1 cellular context compared by ENCODE assay signal in the genomic region with DNA sequence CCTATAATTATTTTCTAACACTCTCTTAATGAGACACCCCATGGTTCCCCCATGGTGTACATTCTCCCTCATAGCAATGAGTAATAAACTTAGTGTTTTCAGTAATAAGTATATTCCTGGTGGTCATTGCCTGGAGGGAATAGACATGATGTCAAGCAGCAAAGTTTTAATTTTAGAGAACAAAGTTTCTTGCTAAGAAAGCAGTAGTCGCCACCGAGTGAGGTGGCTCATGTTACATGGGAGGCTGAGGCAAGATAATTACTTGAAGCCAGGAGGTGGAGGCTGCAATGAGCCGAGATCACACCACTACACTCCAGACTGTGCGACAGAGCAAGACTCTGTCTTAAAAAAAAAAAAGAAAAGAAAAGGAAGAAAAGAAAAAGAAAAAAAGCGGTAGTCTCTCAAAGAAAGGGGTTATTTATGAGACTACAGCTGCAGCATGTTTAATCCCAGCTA.
TF ChIP-seq lines count a peak whose summit lies in the region.

No MANE protein-coding gene starts in this region.

TF ChIP-seq in K562, 482 proteins besides CTCF, POLR2A, EP300 and RAD21 (continues in another document):
- no peak for TF ChIP-seq JUND (IDR thresholded peaks at IDR 0.05; ENCODE audit: borderline replicate concordance, low read depth, low read length)
- TF ChIP-seq JUND (tag; IDR thresholded peaks at IDR 0.05; ENCODE audit: borderline replicate concordance, low read depth, low read length): no peak; the same call in 2 of the 3 replicates
- no peak for TF ChIP-seq BRCA1 (IDR thresholded peaks at IDR 0.05)
- no peak for TF ChIP-seq BRCA1 (CRISPR knock-in tag; IDR thresholded peaks at IDR 0.05)
- no peak; the same call in 1 of the 2 replicates for TF ChIP-seq TAL1 (IDR thresholded peaks at IDR 0.05)
- TF ChIP-seq, protein P1, sequence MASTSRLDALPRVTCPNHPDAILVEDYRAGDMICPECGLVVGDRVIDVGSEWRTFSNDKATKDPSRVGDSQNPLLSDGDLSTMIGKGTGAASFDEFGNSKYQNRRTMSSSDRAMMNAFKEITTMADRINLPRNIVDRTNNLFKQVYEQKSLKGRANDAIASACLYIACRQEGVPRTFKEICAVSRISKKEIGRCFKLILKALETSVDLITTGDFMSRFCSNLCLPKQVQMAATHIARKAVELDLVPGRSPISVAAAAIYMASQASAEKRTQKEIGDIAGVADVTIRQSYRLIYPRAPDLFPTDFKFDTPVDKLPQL (IDR thresholded peaks at IDR 0.05; ENCODE audit: extremely low read depth, insufficient read length): no peak
- TF ChIP-seq SMARCE1 (IDR thresholded peaks at IDR 0.05): peak; percentile 56
- TF ChIP-seq, protein P2, sequence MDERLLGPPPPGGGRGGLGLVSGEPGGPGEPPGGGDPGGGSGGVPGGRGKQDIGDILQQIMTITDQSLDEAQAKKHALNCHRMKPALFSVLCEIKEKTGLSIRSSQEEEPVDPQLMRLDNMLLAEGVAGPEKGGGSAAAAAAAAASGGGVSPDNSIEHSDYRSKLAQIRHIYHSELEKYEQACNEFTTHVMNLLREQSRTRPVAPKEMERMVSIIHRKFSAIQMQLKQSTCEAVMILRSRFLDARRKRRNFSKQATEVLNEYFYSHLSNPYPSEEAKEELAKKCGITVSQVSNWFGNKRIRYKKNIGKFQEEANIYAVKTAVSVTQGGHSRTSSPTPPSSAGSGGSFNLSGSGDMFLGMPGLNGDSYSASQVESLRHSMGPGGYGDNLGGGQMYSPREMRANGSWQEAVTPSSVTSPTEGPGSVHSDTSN (CRISPR knock-in tag; IDR thresholded peaks at IDR 0.05; ENCODE audit: low read depth): no peak
- TF ChIP-seq, protein P2 (tag; conservative IDR thresholded peaks at IDR 0.05; ENCODE audit: low read depth): 0 out of 2 replicates have a peak, but pooled peaks have one; percentile 28
- no peak for TF ChIP-seq RHOXF2B (CRISPR knock-in tag; conservative IDR thresholded peaks at IDR 0.05)
- TF ChIP-seq BCOR (IDR thresholded peaks at IDR 0.05): peak; percentile 42; the same call in 1 of the 2 replicates
- peak; percentile 83 for TF ChIP-seq L3MBTL2 (IDR thresholded peaks at IDR 0.05)
- TF ChIP-seq PHB2 (IDR thresholded peaks at IDR 0.05; ENCODE audit: low read depth): peak; percentile 31; the same call in 1 of the 2 replicates
- TF ChIP-seq MIER1 (IDR thresholded peaks at IDR 0.05; ENCODE audit: low read depth): 0 out of 2 replicates have a peak, but pooled peaks have one; percentile 18
- TF ChIP-seq, protein P3, sequence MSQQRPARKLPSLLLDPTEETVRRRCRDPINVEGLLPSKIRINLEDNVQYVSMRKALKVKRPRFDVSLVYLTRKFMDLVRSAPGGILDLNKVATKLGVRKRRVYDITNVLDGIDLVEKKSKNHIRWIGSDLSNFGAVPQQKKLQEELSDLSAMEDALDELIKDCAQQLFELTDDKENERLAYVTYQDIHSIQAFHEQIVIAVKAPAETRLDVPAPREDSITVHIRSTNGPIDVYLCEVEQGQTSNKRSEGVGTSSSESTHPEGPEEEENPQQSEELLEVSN (IDR thresholded peaks at IDR 0.05; ENCODE audit: borderline replicate concordance in 1 of 2, extremely low read depth in 1 of 2, insufficient read depth in 1 of 2, insufficient read length in 1 of 2, low read depth in 1 of 2, low read length in 1 of 2, poor library complexity in 1 of 2, severe bottlenecking in 1 of 2): peak; percentile 19 to 49
- no peak for TF ChIP-seq ZNF3 (CRISPR knock-in tag; IDR thresholded peaks at IDR 0.05)
- TF ChIP-seq, protein P4, sequence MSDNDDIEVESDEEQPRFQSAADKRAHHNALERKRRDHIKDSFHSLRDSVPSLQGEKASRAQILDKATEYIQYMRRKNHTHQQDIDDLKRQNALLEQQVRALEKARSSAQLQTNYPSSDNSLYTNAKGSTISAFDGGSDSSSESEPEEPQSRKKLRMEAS (CRISPR knock-in tag; IDR thresholded peaks at IDR 0.05): 0 out of 2 replicates have a peak, but pooled peaks have one; percentile 31
- TF ChIP-seq PHF8 (IDR thresholded peaks at IDR 0.05; ENCODE audit: borderline replicate concordance, low read length): peak; percentile 34; the same call in 1 of the 2 replicates
- TF ChIP-seq SMARCA4 (IDR thresholded peaks at IDR 0.05): peak; percentile 72; the same call in 1 of the 2 replicates
- peak; percentile 37; the same call in 1 of the 2 replicates for TF ChIP-seq CXXC5 (CRISPR knock-in tag; IDR thresholded peaks at IDR 0.05)
- no peak for TF ChIP-seq NEUROD1 (IDR thresholded peaks at IDR 0.05; ENCODE audit: borderline replicate concordance, low read depth, low read length, partially characterized antibody)
- no peak for TF ChIP-seq MCM7 (IDR thresholded peaks at IDR 0.05)
- TF ChIP-seq, protein P5, sequence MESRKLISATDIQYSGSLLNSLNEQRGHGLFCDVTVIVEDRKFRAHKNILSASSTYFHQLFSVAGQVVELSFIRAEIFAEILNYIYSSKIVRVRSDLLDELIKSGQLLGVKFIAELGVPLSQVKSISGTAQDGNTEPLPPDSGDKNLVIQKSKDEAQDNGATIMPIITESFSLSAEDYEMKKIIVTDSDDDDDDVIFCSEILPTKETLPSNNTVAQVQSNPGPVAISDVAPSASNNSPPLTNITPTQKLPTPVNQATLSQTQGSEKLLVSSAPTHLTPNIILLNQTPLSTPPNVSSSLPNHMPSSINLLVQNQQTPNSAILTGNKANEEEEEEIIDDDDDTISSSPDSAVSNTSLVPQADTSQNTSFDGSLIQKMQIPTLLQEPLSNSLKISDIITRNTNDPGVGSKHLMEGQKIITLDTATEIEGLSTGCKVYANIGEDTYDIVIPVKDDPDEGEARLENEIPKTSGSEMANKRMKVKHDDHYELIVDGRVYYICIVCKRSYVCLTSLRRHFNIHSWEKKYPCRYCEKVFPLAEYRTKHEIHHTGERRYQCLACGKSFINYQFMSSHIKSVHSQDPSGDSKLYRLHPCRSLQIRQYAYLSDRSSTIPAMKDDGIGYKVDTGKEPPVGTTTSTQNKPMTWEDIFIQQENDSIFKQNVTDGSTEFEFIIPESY (CRISPR knock-in tag; IDR thresholded peaks at IDR 0.05): 0 out of 2 replicates have a peak, but pooled peaks have one; percentile 33
- TF ChIP-seq, protein P6, sequence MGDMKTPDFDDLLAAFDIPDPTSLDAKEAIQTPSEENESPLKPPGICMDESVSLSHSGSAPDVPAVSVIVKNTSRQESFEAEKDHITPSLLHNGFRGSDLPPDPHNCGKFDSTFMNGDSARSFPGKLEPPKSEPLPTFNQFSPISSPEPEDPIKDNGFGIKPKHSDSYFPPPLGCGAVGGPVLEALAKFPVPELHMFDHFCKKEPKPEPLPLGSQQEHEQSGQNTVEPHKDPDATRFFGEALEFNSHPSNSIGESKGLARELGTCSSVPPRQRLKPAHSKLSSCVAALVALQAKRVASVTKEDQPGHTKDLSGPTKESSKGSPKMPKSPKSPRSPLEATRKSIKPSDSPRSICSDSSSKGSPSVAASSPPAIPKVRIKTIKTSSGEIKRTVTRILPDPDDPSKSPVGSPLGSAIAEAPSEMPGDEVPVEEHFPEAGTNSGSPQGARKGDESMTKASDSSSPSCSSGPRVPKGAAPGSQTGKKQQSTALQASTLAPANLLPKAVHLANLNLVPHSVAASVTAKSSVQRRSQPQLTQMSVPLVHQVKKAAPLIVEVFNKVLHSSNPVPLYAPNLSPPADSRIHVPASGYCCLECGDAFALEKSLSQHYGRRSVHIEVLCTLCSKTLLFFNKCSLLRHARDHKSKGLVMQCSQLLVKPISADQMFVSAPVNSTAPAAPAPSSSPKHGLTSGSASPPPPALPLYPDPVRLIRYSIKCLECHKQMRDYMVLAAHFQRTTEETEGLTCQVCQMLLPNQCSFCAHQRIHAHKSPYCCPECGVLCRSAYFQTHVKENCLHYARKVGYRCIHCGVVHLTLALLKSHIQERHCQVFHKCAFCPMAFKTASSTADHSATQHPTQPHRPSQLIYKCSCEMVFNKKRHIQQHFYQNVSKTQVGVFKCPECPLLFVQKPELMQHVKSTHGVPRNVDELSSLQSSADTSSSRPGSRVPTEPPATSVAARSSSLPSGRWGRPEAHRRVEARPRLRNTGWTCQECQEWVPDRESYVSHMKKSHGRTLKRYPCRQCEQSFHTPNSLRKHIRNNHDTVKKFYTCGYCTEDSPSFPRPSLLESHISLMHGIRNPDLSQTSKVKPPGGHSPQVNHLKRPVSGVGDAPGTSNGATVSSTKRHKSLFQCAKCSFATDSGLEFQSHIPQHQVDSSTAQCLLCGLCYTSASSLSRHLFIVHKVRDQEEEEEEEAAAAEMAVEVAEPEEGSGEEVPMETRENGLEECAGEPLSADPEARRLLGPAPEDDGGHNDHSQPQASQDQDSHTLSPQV (IDR thresholded peaks at IDR 0.05): peak; percentile 49; the same call in 1 of the 2 replicates
- peak; percentile 87 for TF ChIP-seq BRD9 (IDR thresholded peaks at IDR 0.05; ENCODE audit: low read depth, partially characterized antibody)
- 0 out of 2 replicates have a peak, but pooled peaks have one; percentile 18 for TF ChIP-seq DMBX1 (CRISPR knock-in tag; IDR thresholded peaks at IDR 0.05; ENCODE audit: borderline replicate concordance)
- TF ChIP-seq ARID1B (IDR thresholded peaks at IDR 0.05): peak; percentile 6; the same call in 1 of the 2 replicates
- TF ChIP-seq SMARCC2 (IDR thresholded peaks at IDR 0.05; ENCODE audit: low read depth): peak; percentile 68; the same call in 1 of the 2 replicates
- peak in 1 of 2 experiments; percentile 47; a peak in 1 of 4 replicates for TF ChIP-seq HDAC1 (IDR thresholded peaks at IDR 0.05)
- 0 out of 2 replicates have a peak, but pooled peaks have one; percentile 46 for TF ChIP-seq HLTF (IDR thresholded peaks at IDR 0.05)
- 0 out of 2 replicates have a peak, but pooled peaks have one; percentile 45 for TF ChIP-seq TRIM28 (IDR thresholded peaks at IDR 0.05)
- 0 out of 2 replicates have a peak, but pooled peaks have one; percentile 48 for TF ChIP-seq EHMT2 (IDR thresholded peaks at IDR 0.05)
- TF ChIP-seq PHF20 (IDR thresholded peaks at IDR 0.05; ENCODE audit: partially characterized antibody): peak; percentile 21
- TF ChIP-seq, protein P7, sequence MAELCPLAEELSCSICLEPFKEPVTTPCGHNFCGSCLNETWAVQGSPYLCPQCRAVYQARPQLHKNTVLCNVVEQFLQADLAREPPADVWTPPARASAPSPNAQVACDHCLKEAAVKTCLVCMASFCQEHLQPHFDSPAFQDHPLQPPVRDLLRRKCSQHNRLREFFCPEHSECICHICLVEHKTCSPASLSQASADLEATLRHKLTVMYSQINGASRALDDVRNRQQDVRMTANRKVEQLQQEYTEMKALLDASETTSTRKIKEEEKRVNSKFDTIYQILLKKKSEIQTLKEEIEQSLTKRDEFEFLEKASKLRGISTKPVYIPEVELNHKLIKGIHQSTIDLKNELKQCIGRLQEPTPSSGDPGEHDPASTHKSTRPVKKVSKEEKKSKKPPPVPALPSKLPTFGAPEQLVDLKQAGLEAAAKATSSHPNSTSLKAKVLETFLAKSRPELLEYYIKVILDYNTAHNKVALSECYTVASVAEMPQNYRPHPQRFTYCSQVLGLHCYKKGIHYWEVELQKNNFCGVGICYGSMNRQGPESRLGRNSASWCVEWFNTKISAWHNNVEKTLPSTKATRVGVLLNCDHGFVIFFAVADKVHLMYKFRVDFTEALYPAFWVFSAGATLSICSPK (IDR thresholded peaks at IDR 0.05; ENCODE audit: borderline replicate concordance): peak; percentile 50; the same call in 1 of the 2 replicates
- no peak for TF ChIP-seq TGIF2 (CRISPR knock-in tag; IDR thresholded peaks at IDR 0.05)
- TF ChIP-seq HDAC2 (IDR thresholded peaks at IDR 0.05): peak; percentile 39; the same call in 1 of the 2 replicates
- TF ChIP-seq PML (IDR thresholded peaks at IDR 0.05; ENCODE audit: low read length): no peak
- TF ChIP-seq LEF1 (IDR thresholded peaks at IDR 0.05): 0 out of 2 replicates have a peak, but pooled peaks have one; percentile 34
- TF ChIP-seq POLR3G (IDR thresholded peaks at IDR 0.05; ENCODE audit: extremely low read depth, insufficient read length, insufficient replicate concordance): no peak
- TF ChIP-seq, protein P8, sequence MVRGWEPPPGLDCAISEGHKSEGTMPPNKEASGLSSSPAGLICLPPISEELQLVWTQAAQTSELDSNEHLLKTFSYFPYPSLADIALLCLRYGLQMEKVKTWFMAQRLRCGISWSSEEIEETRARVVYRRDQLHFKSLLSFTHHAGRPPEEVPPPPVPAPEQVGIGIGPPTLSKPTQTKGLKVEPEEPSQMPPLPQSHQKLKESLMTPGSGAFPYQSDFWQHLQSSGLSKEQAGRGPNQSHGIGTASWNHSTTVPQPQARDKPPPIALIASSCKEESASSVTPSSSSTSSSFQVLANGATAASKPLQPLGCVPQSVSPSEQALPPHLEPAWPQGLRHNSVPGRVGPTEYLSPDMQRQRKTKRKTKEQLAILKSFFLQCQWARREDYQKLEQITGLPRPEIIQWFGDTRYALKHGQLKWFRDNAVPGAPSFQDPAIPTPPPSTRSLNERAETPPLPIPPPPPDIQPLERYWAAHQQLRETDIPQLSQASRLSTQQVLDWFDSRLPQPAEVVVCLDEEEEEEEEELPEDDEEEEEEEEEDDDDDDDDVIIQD (CRISPR knock-in tag; IDR thresholded peaks at IDR 0.05): no peak
- peak in 1 of 2 experiments; percentile 50; a peak in 2 of 4 replicates for TF ChIP-seq FOXK2 (conservative IDR thresholded peaks at IDR 0.05 in 1 of 2, IDR thresholded peaks at IDR 0.05 in 1 of 2; ENCODE audit: low read depth in 2 of 2)
- peak; percentile 52; the same call in 1 of the 2 replicates for TF ChIP-seq NCOA1 (IDR thresholded peaks at IDR 0.05; ENCODE audit: low read depth)
- peak; percentile 71; the same call in 1 of the 2 replicates for TF ChIP-seq DPF2 (IDR thresholded peaks at IDR 0.05)
- TF ChIP-seq FOXM1 (IDR thresholded peaks at IDR 0.05; ENCODE audit: low read depth): 0 out of 2 replicates have a peak, but pooled peaks have one; percentile 11
- TF ChIP-seq FOXM1 (CRISPR knock-in tag; IDR thresholded peaks at IDR 0.05; ENCODE audit: low read depth): no peak
- no peak for TF ChIP-seq ASH1L (IDR thresholded peaks at IDR 0.05; ENCODE audit: borderline replicate concordance, low read depth, partially characterized antibody)
- TF ChIP-seq, protein P9, sequence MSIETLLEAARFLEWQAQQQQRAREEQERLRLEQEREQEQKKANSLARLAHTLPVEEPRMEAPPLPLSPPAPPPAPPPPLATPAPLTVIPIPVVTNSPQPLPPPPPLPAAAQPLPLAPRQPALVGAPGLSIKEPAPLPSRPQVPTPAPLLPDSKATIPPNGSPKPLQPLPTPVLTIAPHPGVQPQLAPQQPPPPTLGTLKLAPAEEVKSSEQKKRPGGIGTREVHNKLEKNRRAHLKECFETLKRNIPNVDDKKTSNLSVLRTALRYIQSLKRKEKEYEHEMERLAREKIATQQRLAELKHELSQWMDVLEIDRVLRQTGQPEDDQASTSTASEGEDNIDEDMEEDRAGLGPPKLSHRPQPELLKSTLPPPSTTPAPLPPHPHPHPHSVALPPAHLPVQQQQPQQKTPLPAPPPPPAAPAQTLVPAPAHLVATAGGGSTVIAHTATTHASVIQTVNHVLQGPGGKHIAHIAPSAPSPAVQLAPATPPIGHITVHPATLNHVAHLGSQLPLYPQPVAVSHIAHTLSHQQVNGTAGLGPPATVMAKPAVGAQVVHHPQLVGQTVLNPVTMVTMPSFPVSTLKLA (conservative IDR thresholded peaks at IDR 0.05): peak in 1 of 2 experiments; percentile 34; a peak in 1 of 4 replicates
- no peak for TF ChIP-seq SREBF1 (IDR thresholded peaks at IDR 0.05; ENCODE audit: borderline replicate concordance, low read depth, low read length)
- TF ChIP-seq ZNF778 (CRISPR knock-in tag; IDR thresholded peaks at IDR 0.05): no peak
